Comparison of ENCODE assay signal across 25 cellular contexts in the genomic region with DNA sequence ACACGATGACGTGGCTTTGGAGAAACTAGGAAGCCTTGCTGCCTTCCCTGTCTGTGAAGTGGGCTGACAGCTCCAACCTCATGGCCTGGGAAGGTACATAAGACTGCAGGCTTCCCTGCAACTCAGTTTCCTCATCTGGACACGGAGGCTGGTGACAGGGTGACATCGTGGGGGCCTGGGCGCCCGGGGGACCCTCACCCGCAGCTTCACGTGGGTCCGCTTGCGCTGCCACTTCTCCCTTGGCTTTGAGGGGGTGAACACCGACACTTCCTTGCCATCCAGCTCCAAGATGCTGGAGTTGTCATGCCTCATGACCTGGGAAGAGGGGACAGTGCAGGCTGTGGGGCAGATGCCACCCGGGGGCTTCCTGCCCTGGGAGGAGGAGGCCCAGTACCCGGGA.
"Had no signal": no experiment of that assay in that cellular context is flagged by ENCODE, and none has a peak within 500 bp of the region (broad histone marks: within the 10 kb centered on the region; RNA-seq: fewer than 3 reads in every experiment).

No MANE protein-coding gene starts in this region.

- H3K9me3 ChIP-seq: pancreas, prostate gland, right atrium auricular region, right lobe of liver, sigmoid colon, stomach, thoracic aorta, thyroid gland, tibial nerve, upper lobe of left lung, vagina had no signal

- DNase-seq: naive thymus-derived CD4-positive, alpha-beta T cell; natural killer cell; occipital lobe; retina; right lobe of liver; sigmoid colon; small intestine; stimulated activated CD4-positive, alpha-beta T cell treated with anti-CD3 and anti-CD28 coated beads, Interleukin-15, amount 100 ng/mL, for 24 hours; stimulated activated CD4-positive, alpha-beta T cell treated with anti-CD3 and anti-CD28 coated beads, Interleukin-2, amount 100 ng/mL, for 24 hours; stimulated activated CD4-positive, alpha-beta T cell treated with anti-CD3 and anti-CD28 coated beads, Interleukin-2, amount 100 ng/mL, for 48 hours; stimulated activated CD4-positive, alpha-beta T cell treated with anti-CD3 and anti-CD28 coated beads, Interleukin-4, amount 100 ng/mL, for 24 hours; stimulated activated naive B cell treated with anti-CD40 and anti-IgM and Interleukin-4, amounts not matched to agents 10 μg/mL and 1 μg/mL and 100 μg/mL, for 72 hours; stimulated activated naive CD4-positive, alpha-beta T cell treated with Interleukin-2 at 50 U/mL for 16 hours; stomach; thyroid gland had no signal

- H3K4me3 ChIP-seq: pancreas, prostate gland, right atrium auricular region, right lobe of liver, sigmoid colon, stomach, thoracic aorta, thyroid gland, tibial nerve, upper lobe of left lung, vagina had no signal

- H3K36me3 Mint-ChIP-seq: natural killer cell had no signal

- H3K27ac Mint-ChIP-seq: natural killer cell; nephron; stimulated activated effector memory CD8-positive, alpha-beta T cell treated with anti-CD3 and anti-CD28 coated beads, Interleukin-12 subunit alpha, Interleukin-12 subunit beta, amount 100 ng/mL, for 72 hours; stimulated activated naive CD8-positive, alpha-beta T cell treated with anti-CD3 and anti-CD28 coated beads, Interleukin-15, Interleukin-2, amounts not matched to agents 100 ng/mL and 50 ng/mL, for 24 hours had no signal

- H3K36me3 ChIP-seq: pancreas, prostate gland, thyroid gland had no signal

- H3K27me3 ChIP-seq: pancreas, right atrium auricular region, right lobe of liver, sigmoid colon, stomach, thyroid gland, tibial nerve, upper lobe of left lung, vagina had no signal

- ATAC-seq: naive thymus-derived CD4-positive, alpha-beta T cell; natural killer cell; pancreas; right lobe of liver; stimulated activated effector memory CD8-positive, alpha-beta T cell treated with anti-CD3 and anti-CD28 coated beads, Interleukin-12 subunit alpha, Interleukin-12 subunit beta, amount 100 ng/mL, for 72 hours; stimulated activated naive B cell treated with anti-CD40 and anti-IgM and Interleukin-4, amounts not matched to agents 10 μg/mL and 1 μg/mL and 100 μg/mL, for 72 hours had no signal

- H3K27ac ChIP-seq: pancreas, prostate gland, right atrium auricular region, right lobe of liver, sigmoid colon, stomach, thoracic aorta, thyroid gland, tibial nerve, upper lobe of left lung, vagina had no signal

- H3K9me3 Mint-ChIP-seq: naive thymus-derived CD4-positive, alpha-beta T cell; natural killer cell; nephron; stimulated activated effector memory CD8-positive, alpha-beta T cell treated with anti-CD3 and anti-CD28 coated beads, Interleukin-12 subunit alpha, Interleukin-12 subunit beta, amount 100 ng/mL, for 72 hours; stimulated activated naive B cell treated with anti-CD40 and anti-IgM and Interleukin-4, amounts not matched to agents 10 μg/mL and 1 μg/mL and 100 μg/mL, for 72 hours; stimulated activated naive CD8-positive, alpha-beta T cell treated with anti-CD3 and anti-CD28 coated beads, Interleukin-15, Interleukin-2, amounts not matched to agents 100 ng/mL and 50 ng/mL, for 24 hours had no signal

- H3K4me3 Mint-ChIP-seq: naive thymus-derived CD4-positive, alpha-beta T cell; natural killer cell; nephron; stimulated activated effector memory CD8-positive, alpha-beta T cell treated with anti-CD3 and anti-CD28 coated beads, Interleukin-12 subunit alpha, Interleukin-12 subunit beta, amount 100 ng/mL, for 72 hours; stimulated activated naive B cell treated with anti-CD40 and anti-IgM and Interleukin-4, amounts not matched to agents 10 μg/mL and 1 μg/mL and 100 μg/mL, for 72 hours; stimulated activated naive CD8-positive, alpha-beta T cell treated with anti-CD3 and anti-CD28 coated beads, Interleukin-15, Interleukin-2, amounts not matched to agents 100 ng/mL and 50 ng/mL, for 24 hours had no signal

- H3K27me3 Mint-ChIP-seq: naive thymus-derived CD4-positive, alpha-beta T cell; stimulated activated naive B cell treated with anti-CD40 and anti-IgM and Interleukin-4, amounts not matched to agents 10 μg/mL and 1 μg/mL and 100 μg/mL, for 72 hours; stimulated activated naive CD8-positive, alpha-beta T cell treated with anti-CD3 and anti-CD28 coated beads, Interleukin-15, Interleukin-2, amounts not matched to agents 100 ng/mL and 50 ng/mL, for 24 hours had no signal
